ENCODE assay signal across 21 cellular contexts in genomic region chr1:226482196-226482595, GRCh38.
DNase-seq lines count a peak whose midpoint lies in the region; ATAC-seq, FAIRE-seq and TF ChIP-seq lines count a peak whose summit lies in the region.
"Had no signal": no experiment of that assay in that cellular context is flagged by ENCODE, and none has a peak within 500 bp of the region (broad histone marks: within the 10 kb centered on the region; RNA-seq: fewer than 3 reads in every experiment).

No MANE protein-coding gene starts in this region.

- H3K18ac ChIP-seq in H1 (ENCODE audit: extremely low read depth, low read length), result no peak overlapping the region
- peak overlapping the region; percentile 15 for H3K18ac ChIP-seq in neuronal stem cell (ENCODE audit: low read length)

- H3K9me3 ChIP-seq in H1 (ENCODE audit: insufficient read depth in 2 of 2, low read depth in 1 of 2, low read length in 1 of 2) (no peaks in the 10 kb centered on the region), neuronal stem cell (replicated peaks in 1 of 2; ENCODE audit: control insufficient read depth in 2 of 2, insufficient read depth in 1 of 2, low read depth in 1 of 2, low read length in 2 of 2) (no peaks in the 10 kb centered on the region)

- no peak for ATAC-seq in GM21825 (IDR thresholded peaks at IDR 0.05; ENCODE audit: unreplicated experiment)
- ATAC-seq in HG03460 (IDR thresholded peaks at IDR 0.05; ENCODE audit: unreplicated experiment), result no peak
- no peak for ATAC-seq in activated T-cell treated with anti-CD3 and anti-CD28 coated beads, Interleukin-2, amount 50 U/mL, for 4 hours
- ATAC-seq: HepG2, Panc1 had no signal

- H3K4me2 ChIP-seq in H1 (ENCODE audit: insufficient read depth in 1 of 2, low read depth in 2 of 2, low read length in 2 of 2) (no peak overlapping the region), neuronal stem cell (ENCODE audit: insufficient read depth, low read length, poor library complexity, severe bottlenecking) (no peak overlapping the region)

- H3K36me3 ChIP-seq in H1 (ENCODE audit: control insufficient read depth in 2 of 4, insufficient read depth in 4 of 4, low read length in 3 of 4), result no peaks in the 10 kb centered on the region
- H3K36me3 ChIP-seq in neuronal stem cell (replicated peaks in 1 of 2; ENCODE audit: control insufficient read depth in 2 of 2, insufficient read depth in 2 of 2, low read length in 2 of 2), result no peaks in the 10 kb centered on the region

- no peaks in the 10 kb centered on the region for H3K36me3 Mint-ChIP-seq in activated T-cell treated with anti-CD3 and anti-CD28 coated beads, Interleukin-2, amount 50 U/mL, for 4 hours (ENCODE audit: insufficient read depth)
- H3K36me3 Mint-ChIP-seq: CD4-positive, CD25-positive, alpha-beta regulatory T cell had no signal

- no peak for FAIRE-seq in H1 (lab: Jason Lieb, UNC)
- FAIRE-seq: GM12891, HepG2 had no signal

- no peak for TF ChIP-seq RAD21 in H1 (IDR thresholded peaks at IDR 0.05 in 1 of 2, conservative IDR thresholded peaks at IDR 0.05 in 1 of 2; ENCODE audit: low read depth in 2 of 2, low read length in 2 of 2)

- H3K27ac ChIP-seq in H1 (ENCODE audit: low read depth, low read length), result no peak overlapping the region
- H3K27ac ChIP-seq in neuronal stem cell (replicated peaks; ENCODE audit: low read length), result no peak overlapping the region
- H3K27ac ChIP-seq: 22Rv1 had no signal

- 0 out of 2 replicates have a peak overlapping the region, but pooled peaks have one; percentile 74 for H4K8ac ChIP-seq in H1 (ENCODE audit: extremely low read depth, insufficient read depth, low read length)
- no peak overlapping the region for H4K8ac ChIP-seq in neuronal stem cell (ENCODE audit: low read depth, low read length)

- H3K9ac ChIP-seq in H1 (replicated peaks in 1 of 4; ENCODE audit: extremely low read depth in 1 of 4, low read depth in 3 of 4, low read length in 3 of 4), result no peak overlapping the region
- no peak overlapping the region for H3K9ac ChIP-seq in neuronal stem cell (ENCODE audit: low read depth, low read length, poor library complexity)

- no peak overlapping the region for H3K14ac ChIP-seq in H1 (ENCODE audit: insufficient read length)
- H3K14ac ChIP-seq in neuronal stem cell (ENCODE audit: low read length), result no peak overlapping the region

- H2AFZ ChIP-seq in H1 (ENCODE audit: low read length) (no peak overlapping the region), neuronal stem cell (ENCODE audit: low read length) (no peak overlapping the region)

- no peak overlapping the region for H2BK120ac ChIP-seq in H1 (replicated peaks; ENCODE audit: low read depth, low read length)
- no peak overlapping the region for H2BK120ac ChIP-seq in neuronal stem cell (ENCODE audit: low read depth, low read length)

- H2BK20ac ChIP-seq in H1 (ENCODE audit: low read length), result no peak overlapping the region

- no peaks in the 10 kb centered on the region for H3K4me1 ChIP-seq in H1 (replicated peaks in 1 of 4; ENCODE audit: control insufficient read depth in 3 of 4, insufficient read depth in 4 of 4, low read length in 3 of 4)
- H3K4me1 ChIP-seq in neuronal stem cell (ENCODE audit: control insufficient read depth in 2 of 2, insufficient read depth in 1 of 2, low read depth in 1 of 2, low read length in 2 of 2), result no peaks in the 10 kb centered on the region

- no peaks in the 10 kb centered on the region for H3K79me2 ChIP-seq in H1 (ENCODE audit: control insufficient read depth in 1 of 2, insufficient read depth in 2 of 2, low read length in 2 of 2)

- no peaks in the 10 kb centered on the region for H3K27me3 ChIP-seq in H1 (replicated peaks in 1 of 4; ENCODE audit: control insufficient read depth in 3 of 4, extremely low read depth in 1 of 4, insufficient read depth in 3 of 4, low read length in 3 of 4)
- H3K27me3 ChIP-seq in neuronal stem cell (ENCODE audit: control insufficient read depth in 3 of 3, insufficient read depth in 3 of 3, low read depth in 1 of 3, low read length in 3 of 3), result peaks cover 0 to 39% (median 0%) of the 10 kb centered on the region in 3 experiments

- no peak overlapping the region for H2BK15ac ChIP-seq in H1 (ENCODE audit: low read length)
- H2BK15ac ChIP-seq in neuronal stem cell (ENCODE audit: low read length), result peak overlapping the region; percentile 3

- no peak for TF ChIP-seq EP300 in H1 (IDR thresholded peaks at IDR 0.05; ENCODE audit: borderline replicate concordance in 1 of 2, low read depth in 2 of 2, low read length in 2 of 2)

- TF ChIP-seq POLR2A in H1 (IDR thresholded peaks at IDR 0.05; ENCODE audit: control extremely low read depth in 1 of 2, low read depth in 2 of 2, low read length in 2 of 2), result no peak

- H2BK5ac ChIP-seq in H1 (ENCODE audit: low read depth, low read length) (no peak overlapping the region), neuronal stem cell (ENCODE audit: low read length) (no peak overlapping the region)

- no peaks in the 10 kb centered on the region for H3K23me2 ChIP-seq in H1 (ENCODE audit: low read depth, low read length)

- peak; percentile 53 for DNase-seq in DMS 273 (lab: John Stamatoyannopoulos, UW; ENCODE audit: unreplicated experiment)
- no peak for DNase-seq in DMS 273 treated with DMSO at 0.1 percent for 48 hours (lab: John Stamatoyannopoulos, UW)
- peak; percentile 71 to 93 for DNase-seq in NCI-H524 (lab: John Stamatoyannopoulos, UW)
- no peak for DNase-seq in H1 (ENCODE audit: low read depth in 1 of 2, low spot score in 2 of 2)
- DNase-seq in neuronal stem cell (ENCODE audit: low spot score), result no peak
- no peak for DNase-seq in activated T-cell treated with anti-CD3 and anti-CD28 coated beads, Interleukin-2, amount 50 U/mL, for 4 hours
- DNase-seq: CD4-positive, CD25-positive, alpha-beta regulatory T cell; COR-L47; EL; GOT3; KBM-7; NCI-H1105; NCI-H2227 treated with DMSO at 0.1 percent for 48 hours; NCI-H526 had no signal

- no peak for TF ChIP-seq CTCF in H1 (IDR thresholded peaks at IDR 0.05; ENCODE audit: control extremely low read depth in 1 of 3, insufficient read depth in 1 of 3, low read depth in 1 of 3, low read length in 3 of 3)

- H3K23ac ChIP-seq in H1 (ENCODE audit: insufficient read length) (no peak overlapping the region), neuronal stem cell (ENCODE audit: low read depth, low read length, poor library complexity) (peak overlapping the region; percentile 16)

- H2BK12ac ChIP-seq in H1 (ENCODE audit: low read depth, low read length), result no peak overlapping the region
- H2BK12ac ChIP-seq in neuronal stem cell (ENCODE audit: low read length), result peak overlapping the region; percentile 67

- no peak overlapping the region for H2AK5ac ChIP-seq in H1 (ENCODE audit: low read depth, low read length)
- H2AK5ac ChIP-seq in neuronal stem cell (ENCODE audit: low read depth, low read length), result no peak overlapping the region

- peaks cover 16% of the 10 kb centered on the region for H3K4me1 Mint-ChIP-seq in activated T-cell treated with anti-CD3 and anti-CD28 coated beads, Interleukin-2, amount 50 U/mL, for 4 hours (ENCODE audit: low read depth)
- H3K4me1 Mint-ChIP-seq: B cell had no signal

- POLR2A ChIA-PET in H1 (lab: Charles Lee; ENCODE audit: partially characterized antibody), result no interaction called here

- 91% methylated on average over 6 of the region's 6 CpGs; no CpG with 5 or more reads in 1 of the 2 experiments for WGBS in H1 (ENCODE audit: extremely low coverage in 1 of 2, insufficient coverage in 1 of 2, insufficient read length in 1 of 2, insufficient replicate concordance in 2 of 2, low coverage in 1 of 2, low lambda C conversion rate in 2 of 2, missing lambda C conversion rate in 1 of 2), 2 experiments
- no CpG with 5 or more reads among the region's 6 CpGs for WGBS in neuronal stem cell (ENCODE audit: extremely low coverage in 2 of 2, insufficient read length in 2 of 2, insufficient replicate concordance in 1 of 2), 2 donors

- peaks cover 33% of the 10 kb centered on the region for H3K27me3 Mint-ChIP-seq in activated T-cell treated with anti-CD3 and anti-CD28 coated beads, Interleukin-2, amount 50 U/mL, for 4 hours (ENCODE audit: low read depth)

- H3K4ac ChIP-seq in H1 (replicated peaks; ENCODE audit: insufficient read length, low read depth, low read length), result no peak overlapping the region
- no peak overlapping the region for H3K4ac ChIP-seq in neuronal stem cell (ENCODE audit: low read length)

- no peak overlapping the region for H4K5ac ChIP-seq in H1 (ENCODE audit: insufficient read length, low read depth, low read length)

- no peaks in the 10 kb centered on the region for H3K9me3 Mint-ChIP-seq in activated T-cell treated with anti-CD3 and anti-CD28 coated beads, Interleukin-2, amount 50 U/mL, for 4 hours

- H4K20me1 ChIP-seq in H1 (replicated peaks in 1 of 2; ENCODE audit: control insufficient read depth in 1 of 2, insufficient read depth in 2 of 2, low read length in 2 of 2), result no peaks in the 10 kb centered on the region

- H3K56ac ChIP-seq in H1 (replicated peaks; ENCODE audit: insufficient read length, low read depth, low read length), result no peak overlapping the region

- no peaks in the 10 kb centered on the region for H3K79me1 ChIP-seq in H1 (ENCODE audit: low read depth, low read length)
- H3K79me1 ChIP-seq in neuronal stem cell (ENCODE audit: low read depth, low read length), result no peaks in the 10 kb centered on the region

- H3K4me3 ChIP-seq in H1 (ENCODE audit: extremely low read depth in 1 of 4, insufficient read depth in 2 of 4, low read depth in 3 of 4, low read length in 4 of 4), result no peak overlapping the region
- no peak overlapping the region for H3K4me3 ChIP-seq in neuronal stem cell (ENCODE audit: low read length in 2 of 2)

- H4K91ac ChIP-seq in H1 (replicated peaks; ENCODE audit: insufficient read length, low read length), result no peak overlapping the region
- H4K91ac ChIP-seq in neuronal stem cell (ENCODE audit: low read depth, low read length, poor library complexity), result no peak overlapping the region

- no peak overlapping the region for H3K4me3 Mint-ChIP-seq in activated T-cell treated with anti-CD3 and anti-CD28 coated beads, Interleukin-2, amount 50 U/mL, for 4 hours
- H3K4me3 Mint-ChIP-seq: B cell; CD4-positive, CD25-positive, alpha-beta regulatory T cell had no signal

- CTCF ChIA-PET in H1 (lab: Charles Lee; ENCODE audit: partially characterized antibody), result interaction anchor here (0.6 to 4.7 kb wide), 6 partner anchors 8 to 952 kb away, joined by 3 to 21 read pairs (median 4); no protein-coding TSS in a partner anchor

TF ChIP-seq in H1, 55 proteins besides CTCF, POLR2A, EP300 and RAD21:
- no peak for TF ChIP-seq SP1 (IDR thresholded peaks at IDR 0.05; ENCODE audit: low read depth, low read length)
- no peak for TF ChIP-seq MAFK (IDR thresholded peaks at IDR 0.05; ENCODE audit: low read depth, low read length)

Comparison
In these comparisons a context has a peak if more than half of its experiments do, and no peak if none do; other contexts are left out.
1. DNase-seq: peak in DMS 273 (single experiment) and NCI-H524 (2 of 2); none in DMS 273 treated with DMSO at 0.1 percent for 48 hours (single experiment), H1 (0 of 2), neuronal stem cell (single experiment) and activated T-cell treated with anti-CD3 and anti-CD28 coated beads, Interleukin-2, amount 50 U/mL, for 4 hours (single experiment).